ENCODE assay signal across 28 cellular contexts in the genomic region with DNA sequence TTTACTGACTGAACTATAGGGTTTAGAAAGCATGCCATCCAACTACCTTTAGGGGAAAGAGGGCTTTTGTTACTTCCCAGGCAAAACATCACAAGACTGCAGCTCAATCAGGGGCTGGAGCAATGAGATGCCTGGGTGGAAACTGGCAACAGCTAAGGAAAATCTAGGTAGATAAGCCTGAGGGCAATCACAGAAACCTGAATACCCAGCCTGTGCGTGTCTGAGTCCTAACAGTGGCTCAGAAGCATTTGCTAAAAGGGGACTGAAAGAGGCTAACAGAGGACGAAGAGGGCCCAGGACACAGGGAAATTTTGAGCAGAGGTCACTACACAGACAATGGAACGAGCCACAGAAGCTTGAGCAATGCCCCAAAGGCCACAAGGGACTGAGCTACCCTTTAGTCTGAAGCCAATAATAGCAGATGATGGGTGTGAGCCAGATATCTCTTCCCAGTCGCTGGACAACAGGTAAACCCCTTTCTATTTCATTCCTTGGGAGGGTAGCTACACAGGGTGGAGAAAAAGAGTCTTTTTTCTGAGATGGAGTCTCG.
"Had no signal": no experiment of that assay in that cellular context is flagged by ENCODE, and none has a peak within 500 bp of the region (broad histone marks: within the 10 kb centered on the region; RNA-seq: fewer than 3 reads in every experiment).

No MANE protein-coding gene starts in this region.

- H3K36me3 ChIP-seq: esophagus squamous epithelium, heart right ventricle had no signal

- H3K27me3 Mint-ChIP-seq: activated CD4-positive, alpha-beta memory T cell treated with anti-CD3 and anti-CD28 coated beads, Interleukin-2, amount 10 ng/mL, durations not matched to agents 7 days and 5 days; activated naive CD8-positive, alpha-beta T cell treated with anti-CD3 and anti-CD28 coated beads, Interleukin-2, amount 10 ng/mL, durations not matched to agents 7 days and 5 days had no signal

- H3K4me3 Mint-ChIP-seq: activated CD4-positive, alpha-beta memory T cell treated with anti-CD3 and anti-CD28 coated beads, Interleukin-2, amount 10 ng/mL, durations not matched to agents 7 days and 5 days; activated CD4-positive, alpha-beta T cell treated with anti-CD3 and anti-CD28 coated beads, Interleukin-2, amount 10 ng/mL, durations not matched to agents 7 days and 5 days; activated naive CD4-positive, alpha-beta T cell treated with anti-CD3 and anti-CD28 coated beads, Interleukin-2, amount 10 ng/mL, durations not matched to agents 7 days and 5 days; activated naive CD8-positive, alpha-beta T cell treated with anti-CD3 and anti-CD28 coated beads, Interleukin-2, amount 10 ng/mL, durations not matched to agents 7 days and 5 days; activated T-cell treated with anti-CD3 and anti-CD28 coated beads, Interleukin-2, amount 50 U/mL, for 24 hours; activated T-cell treated with anti-CD3 and anti-CD28 coated beads, Interleukin-2, amount 50 U/mL, for 72 hours had no signal

- DNase-seq: activated CD4-positive, alpha-beta memory T cell treated with anti-CD3 and anti-CD28 coated beads, Interleukin-2, amount 10 ng/mL, durations not matched to agents 7 days and 5 days; activated CD4-positive, alpha-beta T cell treated with anti-CD3 and anti-CD28 coated beads for 1 hour; activated CD4-positive, alpha-beta T cell treated with anti-CD3 and anti-CD28 coated beads for 4 hours; activated CD4-positive, alpha-beta T cell treated with anti-CD3 and anti-CD28 coated beads, Interleukin-2, amount 10 ng/mL, durations not matched to agents 7 days and 5 days; activated CD4-positive, alpha-beta T cell treated with anti-CD3 and anti-CD28 coated beads, Interleukin-2, amount 50 U/mL, for 4 hours; activated CD4-positive, CD25-positive, alpha-beta regulatory T cell; activated CD8-positive, alpha-beta memory T cell treated with anti-CD3 and anti-CD28 coated beads, Interleukin-2, amount 50 U/mL, for 48 hours; activated gamma-delta T cell; activated naive CD4-positive, alpha-beta T cell; activated naive CD4-positive, alpha-beta T cell treated with anti-CD3 and anti-CD28 coated beads, Interleukin-2, amount 10 ng/mL, durations not matched to agents 7 days and 5 days; activated naive CD8-positive, alpha-beta T cell treated with anti-CD3 and anti-CD28 coated beads, Interleukin-2, amount 10 ng/mL, durations not matched to agents 7 days and 5 days; activated T-cell treated with anti-CD3 and anti-CD28 coated beads for 4 hours; activated T-cell treated with anti-CD3 and anti-CD28 coated beads, Interleukin-2, amount 50 U/mL, for 24 hours; activated T-cell treated with anti-CD3 and anti-CD28 coated beads, Interleukin-2, amount 50 U/mL, for 72 hours; amniotic stem cell; anterior cingulate cortex; body of pancreas; caudate nucleus; cortex of kidney; dermis blood vessel endothelial cell; effector CD4-positive, alpha-beta T cell; esophagus squamous epithelium; foreskin melanocyte; heart right ventricle; T-helper 2 cell had no signal

- ATAC-seq: activated naive CD4-positive, alpha-beta T cell treated with anti-CD3 and anti-CD28 coated beads, Interleukin-2, amount 50 U/mL, for 72 hours; activated T-cell treated with anti-CD3 and anti-CD28 coated beads, Interleukin-2, amount 50 U/mL, for 72 hours; body of pancreas; gastroesophageal sphincter; heart right ventricle had no signal

- H3K36me3 Mint-ChIP-seq: activated naive CD4-positive, alpha-beta T cell treated with anti-CD3 and anti-CD28 coated beads, Interleukin-2, amount 10 ng/mL, durations not matched to agents 7 days and 5 days; activated naive CD4-positive, alpha-beta T cell treated with anti-CD3 and anti-CD28 coated beads, Interleukin-2, amount 50 U/mL, for 72 hours; activated naive CD8-positive, alpha-beta T cell treated with anti-CD3 and anti-CD28 coated beads, Interleukin-2, amount 10 ng/mL, durations not matched to agents 7 days and 5 days had no signal

- H3K4me3 ChIP-seq: body of pancreas, esophagus squamous epithelium, gastroesophageal sphincter, heart right ventricle had no signal

- H3K9me3 ChIP-seq: body of pancreas, esophagus squamous epithelium, gastroesophageal sphincter, heart right ventricle had no signal

- H3K9me3 Mint-ChIP-seq: activated CD4-positive, alpha-beta memory T cell treated with anti-CD3 and anti-CD28 coated beads, Interleukin-2, amount 10 ng/mL, durations not matched to agents 7 days and 5 days; activated CD4-positive, alpha-beta T cell treated with anti-CD3 and anti-CD28 coated beads, Interleukin-2, amount 10 ng/mL, durations not matched to agents 7 days and 5 days; activated naive CD4-positive, alpha-beta T cell treated with anti-CD3 and anti-CD28 coated beads, Interleukin-2, amount 10 ng/mL, durations not matched to agents 7 days and 5 days; activated naive CD4-positive, alpha-beta T cell treated with anti-CD3 and anti-CD28 coated beads, Interleukin-2, amount 50 U/mL, for 72 hours; activated naive CD8-positive, alpha-beta T cell treated with anti-CD3 and anti-CD28 coated beads, Interleukin-2, amount 10 ng/mL, durations not matched to agents 7 days and 5 days; activated T-cell treated with anti-CD3 and anti-CD28 coated beads, Interleukin-2, amount 50 U/mL, for 24 hours; activated T-cell treated with anti-CD3 and anti-CD28 coated beads, Interleukin-2, amount 50 U/mL, for 72 hours had no signal

- H3K27ac Mint-ChIP-seq: activated CD4-positive, alpha-beta memory T cell treated with anti-CD3 and anti-CD28 coated beads, Interleukin-2, amount 10 ng/mL, durations not matched to agents 7 days and 5 days; activated CD4-positive, alpha-beta T cell treated with anti-CD3 and anti-CD28 coated beads, Interleukin-2, amount 10 ng/mL, durations not matched to agents 7 days and 5 days; activated naive CD4-positive, alpha-beta T cell treated with anti-CD3 and anti-CD28 coated beads, Interleukin-2, amount 10 ng/mL, durations not matched to agents 7 days and 5 days; activated naive CD4-positive, alpha-beta T cell treated with anti-CD3 and anti-CD28 coated beads, Interleukin-2, amount 50 U/mL, for 72 hours; activated naive CD8-positive, alpha-beta T cell treated with anti-CD3 and anti-CD28 coated beads, Interleukin-2, amount 10 ng/mL, durations not matched to agents 7 days and 5 days; activated T-cell treated with anti-CD3 and anti-CD28 coated beads, Interleukin-2, amount 50 U/mL, for 24 hours; activated T-cell treated with anti-CD3 and anti-CD28 coated beads, Interleukin-2, amount 50 U/mL, for 72 hours had no signal

- H3K4me1 ChIP-seq: body of pancreas, esophagus squamous epithelium, heart right ventricle had no signal

- H3K27me3 ChIP-seq: body of pancreas, esophagus squamous epithelium, gastroesophageal sphincter, heart right ventricle had no signal

- H3K4me1 Mint-ChIP-seq: activated CD4-positive, alpha-beta memory T cell treated with anti-CD3 and anti-CD28 coated beads, Interleukin-2, amount 10 ng/mL, durations not matched to agents 7 days and 5 days; activated CD4-positive, alpha-beta T cell treated with anti-CD3 and anti-CD28 coated beads, Interleukin-2, amount 10 ng/mL, durations not matched to agents 7 days and 5 days; activated naive CD4-positive, alpha-beta T cell treated with anti-CD3 and anti-CD28 coated beads, Interleukin-2, amount 10 ng/mL, durations not matched to agents 7 days and 5 days; activated naive CD8-positive, alpha-beta T cell treated with anti-CD3 and anti-CD28 coated beads, Interleukin-2, amount 10 ng/mL, durations not matched to agents 7 days and 5 days had no signal

- H3K27ac ChIP-seq: body of pancreas, epithelial cell of prostate, esophagus squamous epithelium, gastroesophageal sphincter, heart right ventricle had no signal
